In genomic region chr6:17278289-17279061, GRCh38 we compare ENCODE assay signal across 13 cellular contexts. TPM values are rescaled to one million over a fixed set of nuclear protein-coding genes. Genes with fewer than 3 reads are reported as not detected.
A peak's percentile ranks its signal among the peaks of the same experiment; 100 is the strongest.
DNase-seq lines count a peak whose midpoint lies in the region; ATAC-seq and TF ChIP-seq lines count a peak whose summit lies in the region.
"Had no signal": no experiment of that assay in that cellular context is flagged by ENCODE, and none has a peak within 500 bp of the region (broad histone marks: within the 10 kb centered on the region; RNA-seq: fewer than 3 reads in every experiment).

No MANE protein-coding gene starts in this region.

- no peak for TF ChIP-seq CTCF in MCF 10A (IDR thresholded peaks at IDR 0.05; ENCODE audit: unreplicated experiment)
- TF ChIP-seq CTCF in breast epithelium (IDR thresholded peaks at IDR 0.05) = no peak
- no peak for TF ChIP-seq CTCF in transverse colon (IDR thresholded peaks at IDR 0.05)

- no peak for TF ChIP-seq POLR2A in breast epithelium (IDR thresholded peaks at IDR 0.05)
- no peak for TF ChIP-seq POLR2A in transverse colon (IDR thresholded peaks at IDR 0.05)

- TF ChIP-seq EP300 in transverse colon (IDR thresholded peaks at IDR 0.05; ENCODE audit: low read depth) = no peak

- H3K4me3 ChIP-seq in breast epithelium (no peak overlapping the region), transverse colon (no peak overlapping the region)
- H3K4me3 ChIP-seq: prostate gland had no signal

- H3K9me3 ChIP-seq in breast epithelium = no peaks in the 10 kb centered on the region
- no peaks in the 10 kb centered on the region for H3K9me3 ChIP-seq in transverse colon
- H3K9me3 ChIP-seq: prostate gland had no signal

- H3K27ac ChIP-seq in breast epithelium (no peak overlapping the region), transverse colon (peak overlapping the region; percentile 52 to 93 (median 84))

- peak; percentile 34 for DNase-seq in MCF 10A (ENCODE audit: unreplicated experiment)
- DNase-seq in breast epithelium (ENCODE audit: low spot score in 2 of 2) = no peak
- peak; percentile 18 for DNase-seq in amniotic epithelial cell (ENCODE audit: low read depth)
- peak; percentile 51 for DNase-seq in glomerular visceral epithelial cell (ENCODE audit: extremely low spot score)
- DNase-seq in transverse colon = no peak
- no peak for DNase-seq in stimulated activated CD4-positive, alpha-beta T cell treated with anti-CD3 and anti-CD28 coated beads, Interleukin-4, amount 100 ng/mL, for 24 hours
- DNase-seq: Karpas-422, NCI-H524 had no signal

- H3K36me3 Mint-ChIP-seq in MCF 10A (ENCODE audit: insufficient read depth, unreplicated experiment) = no peaks in the 10 kb centered on the region

- H3K36me3 ChIP-seq in breast epithelium (no peaks in the 10 kb centered on the region), transverse colon (no peaks in the 10 kb centered on the region)
- H3K36me3 ChIP-seq: prostate gland had no signal

- CTCF ChIA-PET in MCF 10A (lab: Yijun Ruan, JAX) = interaction anchor here (0.7 kb wide), 1 partner anchor 366 kb away, joined by 3 read pairs; no protein-coding TSS in a partner anchor

- H3K27me3 Mint-ChIP-seq in MCF 10A (ENCODE audit: insufficient read depth, unreplicated experiment) = no peaks in the 10 kb centered on the region

- WGBS in transverse colon (ENCODE audit: low coverage in 1 of 2), 2 donors = 61 to 81% methylated on average over 3 to 10 of the region's 10 CpGs

- no peak for ATAC-seq in GM19452 (IDR thresholded peaks at IDR 0.05; ENCODE audit: unreplicated experiment)
- ATAC-seq in GM21723 (IDR thresholded peaks at IDR 0.05; ENCODE audit: unreplicated experiment) = no peak

- H3K4me1 Mint-ChIP-seq in MCF 10A (ENCODE audit: insufficient read depth, unreplicated experiment) = peaks cover 16% of the 10 kb centered on the region

- intact Hi-C loops in MCF 10A (cut with micrococcal nuclease) (no loop called here), breast epithelium (cut with DNase I; ENCODE audit: low total_unique reads) (no loop called here), transverse colon (cut with DNase I; ENCODE audit: low total_unique reads) (no loop called here)

- H3K4me1 ChIP-seq in breast epithelium = peaks cover 0 to 5% of the 10 kb centered on the region in 2 donors
- peaks cover 0 to 34% (median 6%) of the 10 kb centered on the region in 4 donors for H3K4me1 ChIP-seq in transverse colon
- H3K4me1 ChIP-seq: prostate gland had no signal

- in situ Hi-C loops in transverse colon (cut with MboI; ENCODE audit: low pct_ligation_motif_present in 1 of 4, low pct_unique_long_range_greater_than_20kb in 1 of 4, low sequenced_read_pairs in 3 of 4) = loop anchor here in 1 of 4 donors (25.0 kb wide), 1 partner anchor 309 kb away; no protein-coding TSS in a partner anchor

- H3K27ac Mint-ChIP-seq in MCF 10A (ENCODE audit: low read depth, unreplicated experiment) = peak overlapping the region; percentile 5
- H3K27ac Mint-ChIP-seq: T-helper 1 cell treated with Interleukin-12 subunit alpha and Interleukin-12 subunit beta and Interleukin-4 antibody, amounts not matched to agents 30 μg/mL and 1 μg/mL, for 36 hours had no signal

- BruUV-seq in MCF 10A (replicated peaks; lab: Mats Ljungman, UMichigan) = no TSS peak

- POLR2A ChIA-PET in MCF 10A (lab: Yijun Ruan, JAX) = no interaction called here

- H3K27me3 ChIP-seq in breast epithelium (no peaks in the 10 kb centered on the region), transverse colon (peaks cover 18% of the 10 kb centered on the region)

- no peaks in the 10 kb centered on the region for H3K9me3 Mint-ChIP-seq in MCF 10A (ENCODE audit: unreplicated experiment)
- H3K9me3 Mint-ChIP-seq: central memory CD8-positive, alpha-beta T cell; T-helper 1 cell treated with Interleukin-12 subunit alpha and Interleukin-12 subunit beta and Interleukin-4 antibody, amounts not matched to agents 30 μg/mL and 1 μg/mL, for 36 hours had no signal

- no peak overlapping the region for H3K4me3 Mint-ChIP-seq in MCF 10A (ENCODE audit: unreplicated experiment)
- H3K4me3 Mint-ChIP-seq: central memory CD8-positive, alpha-beta T cell; T-helper 1 cell treated with Interleukin-12 subunit alpha and Interleukin-12 subunit beta and Interleukin-4 antibody, amounts not matched to agents 30 μg/mL and 1 μg/mL, for 36 hours had no signal

RNA-seq across cellular contexts. Expression of gene RBM24, which starts 2.7 kb away (rescaled TPM):
- total RNA-seq in MCF 10A (2022) (not detected in 2 replicates), breast epithelium (1 to 10 TPM; 1.3 to 2.5 (median 1.8) TPM), transverse colon (10 to 100 TPM in 1 of 4 donors, 1 to 10 TPM in 1, not detected in 2; 4.8 to 10.2 TPM)

Comparison
In these comparisons a context has a peak if more than half of its experiments do, and no peak if none do; other contexts are left out.
1. DNase-seq: peak in MCF 10A (single experiment), amniotic epithelial cell (single experiment) and glomerular visceral epithelial cell (single experiment); none in breast epithelium (0 of 2), transverse colon (single experiment) and stimulated activated CD4-positive, alpha-beta T cell treated with anti-CD3 and anti-CD28 coated beads, Interleukin-4, amount 100 ng/mL, for 24 hours (single experiment).
2. H3K27ac ChIP-seq: peak in transverse colon (4 of 4); none in breast epithelium (0 of 2).